Comparison of ENCODE assay signal across 9 cellular contexts in genomic region chrX:125202486-125203378, GRCh38.
DNase-seq lines count a peak whose midpoint lies in the region; ATAC-seq and TF ChIP-seq lines count a peak whose summit lies in the region.
"Had no signal": no experiment of that assay in that cellular context is flagged by ENCODE, and none has a peak within 500 bp of the region (broad histone marks: within the 10 kb centered on the region; RNA-seq: fewer than 3 reads in every experiment).

No MANE protein-coding gene starts in this region.

- no peaks in the 10 kb centered on the region for H3K36me3 ChIP-seq in ES-I3 (ENCODE audit: insufficient read depth, low read length)
- H3K36me3 ChIP-seq in adipocyte (ENCODE audit: control insufficient read depth, insufficient read depth, low read length, severe bottlenecking), result no peaks in the 10 kb centered on the region
- no peaks in the 10 kb centered on the region for H3K36me3 ChIP-seq in muscle layer of duodenum (ENCODE audit: control insufficient read depth in 1 of 2, insufficient read depth in 2 of 2, low read length in 2 of 2)

- H3K4me1 ChIP-seq in ES-I3 (ENCODE audit: insufficient read depth, low read length) (peaks cover 4% of the 10 kb centered on the region; the same call in 1 of the 2 replicates), adipocyte (ENCODE audit: control insufficient read depth, insufficient read depth, low read length) (peaks cover 2% of the 10 kb centered on the region), muscle layer of duodenum (ENCODE audit: control insufficient read depth in 1 of 2, insufficient read depth in 2 of 2, low read length in 2 of 2) (peaks cover 0 to 4% of the 10 kb centered on the region in 2 donors)

- H3K27me3 ChIP-seq in adipocyte (replicated peaks; ENCODE audit: control insufficient read depth, insufficient read depth, low read length), result peaks cover 20% of the 10 kb centered on the region
- H3K27me3 ChIP-seq in muscle layer of duodenum (ENCODE audit: low read depth, low read length), result no peaks in the 10 kb centered on the region

- H3K4me3 ChIP-seq in adipocyte (ENCODE audit: low read length) (peak overlapping the region; percentile 24), muscle layer of duodenum (ENCODE audit: low read depth in 1 of 2, low read length in 2 of 2) (peak overlapping the region; percentile 37 to 69)

- H3K27ac ChIP-seq in 22Rv1 (peak overlapping the region; percentile 77), muscle layer of duodenum (ENCODE audit: low read length) (no peak overlapping the region)

- DNase-seq in adipocyte (ENCODE audit: low read depth) (no peak), COLO829 (ENCODE audit: low spot score) (no peak), hepatic stellate cell (ENCODE audit: low spot score) (no peak), SHP77 treated with DMSO at 0.1 percent for 48 hours (lab: John Stamatoyannopoulos, UW) (no peak)
- DNase-seq: NCI-H1092 treated with DMSO at 0.1 percent for 48 hours had no signal

- no peaks in the 10 kb centered on the region for H3K9me3 ChIP-seq in ES-I3 (ENCODE audit: control insufficient read depth, insufficient read depth, low read length)
- H3K9me3 ChIP-seq in adipocyte (ENCODE audit: control insufficient read depth, low read length), result no peaks in the 10 kb centered on the region
- H3K9me3 ChIP-seq in muscle layer of duodenum (ENCODE audit: control insufficient read depth in 1 of 2, low read length in 2 of 2), result no peaks in the 10 kb centered on the region

- no peak for TF ChIP-seq CTCF in 22Rv1 (IDR thresholded peaks at IDR 0.05)

- H3K9ac ChIP-seq in ES-I3 (ENCODE audit: low read depth, low read length) (peak overlapping the region; percentile 57), adipocyte (ENCODE audit: low read length) (no peak overlapping the region)

- ATAC-seq in HG03439 (IDR thresholded peaks at IDR 0.05; ENCODE audit: unreplicated experiment), result no peak
